8 cellular contexts compared by ENCODE assay signal in genomic region chr9:120714088-120714845, GRCh38.
A peak's percentile ranks its signal among the peaks of the same experiment; 100 is the strongest.
DNase-seq lines count a peak whose midpoint lies in the region; TF ChIP-seq lines count a peak whose summit lies in the region.

TSS of gene MEGF9 (minus strand) at chr9:120714470. CDS start at chr9:120714358, 112 bp downstream.

- no peaks in the 10 kb centered on the region for H3K9me3 ChIP-seq in effector memory CD4-positive, alpha-beta T cell (ENCODE audit: control insufficient read depth, low read length)

- H3K27me3 ChIP-seq in effector memory CD4-positive, alpha-beta T cell (replicated peaks; ENCODE audit: control insufficient read depth, insufficient read depth, low read length, poor library complexity, severe bottlenecking), result no peaks in the 10 kb centered on the region

- peaks cover 24% of the 10 kb centered on the region for H3K4me1 ChIP-seq in effector memory CD4-positive, alpha-beta T cell (ENCODE audit: control insufficient read depth, insufficient read depth, low read length, poor library complexity, severe bottlenecking)

- H3K27ac ChIP-seq in effector memory CD4-positive, alpha-beta T cell (ENCODE audit: insufficient read depth, low read length, poor library complexity, severe bottlenecking), result peak within 1 kb of the TSS; percentile 67

- peak within 1 kb of the TSS; percentile 77 for H3K4me3 ChIP-seq in effector memory CD4-positive, alpha-beta T cell (ENCODE audit: insufficient read depth, low read depth, low read length, poor library complexity, severe bottlenecking)

- TF ChIP-seq CTCF in GM20000 (IDR thresholded peaks at IDR 0.05; ENCODE audit: extremely low read depth, missing control alignments), result no peak

- no peaks in the 10 kb centered on the region for H3K36me3 ChIP-seq in effector memory CD4-positive, alpha-beta T cell (ENCODE audit: control insufficient read depth, insufficient read depth, low read length)

- DNase-seq in COLO668 (lab: John Stamatoyannopoulos, UW; ENCODE audit: unreplicated experiment) (peak; percentile 98), GM20000 (ENCODE audit: low spot score) (peak; percentile 100), HS-5 (ENCODE audit: low read depth) (peak; percentile 85), NK-92 (lab: John Stamatoyannopoulos, UW; ENCODE audit: unreplicated experiment) (peak; percentile 74), medulla oblongata (ENCODE audit: extremely low spot score) (peak; percentile 99)
- peak; percentile 98 for DNase-seq in activated CD8-positive, alpha-beta memory T cell treated with anti-CD3 and anti-CD28 coated beads for 24 hours
- peak; percentile 92 to 96 (median 95) for DNase-seq in effector memory CD4-positive, alpha-beta T cell
- DNase-seq in stimulated activated CD4-positive, alpha-beta T cell treated with anti-CD3 and anti-CD28 coated beads, TNF-alpha, amount 100 ng/mL, for 48 hours (ENCODE audit: low read depth in 3 of 3), result peak; percentile 94 to 97 (median 94)

Comparison
In these comparisons a context has a peak if more than half of its experiments do, and no peak if none do; other contexts are left out.
1. Peak in every context shown above with its lines: DNase-seq, H3K4me3 ChIP-seq and H3K27ac ChIP-seq.